17 cellular contexts compared by ENCODE assay signal in the genomic region with DNA sequence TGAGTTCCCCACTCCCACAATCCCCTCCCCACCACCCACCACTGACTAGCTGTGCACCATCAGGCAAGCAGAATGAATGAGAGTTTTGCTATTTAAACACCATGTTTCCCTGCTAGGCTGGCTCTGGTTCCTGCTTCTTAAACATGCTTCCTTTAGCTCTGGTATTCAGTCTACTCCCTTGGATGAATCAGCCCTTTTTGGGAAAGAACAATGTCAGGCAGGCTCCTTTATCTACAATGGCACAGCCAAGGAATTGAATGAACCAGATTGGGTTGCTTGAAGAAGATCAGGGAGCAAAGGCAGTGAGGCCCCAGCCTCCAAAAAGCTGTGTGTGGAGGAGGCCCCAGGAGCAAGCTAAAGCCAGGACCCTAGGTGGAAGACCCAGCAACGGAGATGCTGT.
"Had no signal": no experiment of that assay in that cellular context is flagged by ENCODE, and none has a peak within 500 bp of the region (broad histone marks: within the 10 kb centered on the region; RNA-seq: fewer than 3 reads in every experiment).

No MANE protein-coding gene starts in this region.

- H3K4me3 ChIP-seq: suprapubic skin had no signal

- H3K9me3 ChIP-seq: suprapubic skin had no signal

- H3K4me1 Mint-ChIP-seq: activated CD4-positive, alpha-beta T cell treated with anti-CD3 and anti-CD28 coated beads, Interleukin-2, amount 10 ng/mL, durations not matched to agents 7 days and 5 days; activated naive CD4-positive, alpha-beta T cell treated with anti-CD3 and anti-CD28 coated beads, Interleukin-2, amount 10 ng/mL, durations not matched to agents 7 days and 5 days had no signal

- H3K9me3 Mint-ChIP-seq: natural killer cell treated with Interleukin-12 subunit alpha and Interleukin-12 subunit beta and Interleukin-15 and Interleukin-18, amount 100 ng/mL, for 72 hours had no signal

- H3K4me3 Mint-ChIP-seq: activated CD4-positive, alpha-beta T cell treated with anti-CD3 and anti-CD28 coated beads, Interleukin-2, amount 10 ng/mL, durations not matched to agents 7 days and 5 days; activated naive CD4-positive, alpha-beta T cell treated with anti-CD3 and anti-CD28 coated beads, Interleukin-2, amount 10 ng/mL, durations not matched to agents 7 days and 5 days; natural killer cell treated with Interleukin-12 subunit alpha and Interleukin-12 subunit beta and Interleukin-15 and Interleukin-18, amount 100 ng/mL, for 72 hours; stimulated activated naive CD8-positive, alpha-beta T cell treated with anti-CD3 and anti-CD28 coated beads, Interleukin-15, Interleukin-2, amounts not matched to agents 100 ng/mL and 50 ng/mL, for 24 hours; T-helper 1 cell treated with Interleukin-12 subunit alpha and Interleukin-12 subunit beta and Interleukin-4 antibody, amounts not matched to agents 30 μg/mL and 1 μg/mL, for 36 hours; type B pancreatic cell had no signal

- H3K27ac Mint-ChIP-seq: activated CD4-positive, alpha-beta T cell treated with anti-CD3 and anti-CD28 coated beads, Interleukin-2, amount 10 ng/mL, durations not matched to agents 7 days and 5 days; activated naive CD4-positive, alpha-beta T cell treated with anti-CD3 and anti-CD28 coated beads, Interleukin-2, amount 10 ng/mL, durations not matched to agents 7 days and 5 days; natural killer cell treated with Interleukin-12 subunit alpha and Interleukin-12 subunit beta and Interleukin-15 and Interleukin-18, amount 100 ng/mL, for 72 hours; stimulated activated naive CD8-positive, alpha-beta T cell treated with anti-CD3 and anti-CD28 coated beads, Interleukin-15, Interleukin-2, amounts not matched to agents 100 ng/mL and 50 ng/mL, for 24 hours; T-helper 1 cell treated with Interleukin-12 subunit alpha and Interleukin-12 subunit beta and Interleukin-4 antibody, amounts not matched to agents 30 μg/mL and 1 μg/mL, for 36 hours; type B pancreatic cell had no signal

- ATAC-seq: activated CD4-positive, CD25-positive, alpha-beta regulatory T cell treated with anti-CD3 and anti-CD28 coated beads, Interleukin-2, amount 50 U/mL, for 24 hours; left cardiac atrium; natural killer cell treated with Interleukin-12 subunit alpha and Interleukin-12 subunit beta and Interleukin-15 and Interleukin-18, amount 100 ng/mL, for 72 hours had no signal

- H3K27ac ChIP-seq: suprapubic skin had no signal

- H3K36me3 Mint-ChIP-seq: activated naive CD4-positive, alpha-beta T cell treated with anti-CD3 and anti-CD28 coated beads, Interleukin-2, amount 10 ng/mL, durations not matched to agents 7 days and 5 days; natural killer cell treated with Interleukin-12 subunit alpha and Interleukin-12 subunit beta and Interleukin-15 and Interleukin-18, amount 100 ng/mL, for 72 hours; type B pancreatic cell had no signal

- H3K36me3 ChIP-seq: suprapubic skin had no signal

- H3K27me3 Mint-ChIP-seq: activated CD4-positive, alpha-beta T cell treated with anti-CD3 and anti-CD28 coated beads, Interleukin-2, amount 10 ng/mL, durations not matched to agents 7 days and 5 days; activated naive CD4-positive, alpha-beta T cell treated with anti-CD3 and anti-CD28 coated beads, Interleukin-2, amount 10 ng/mL, durations not matched to agents 7 days and 5 days; stimulated activated naive CD8-positive, alpha-beta T cell treated with anti-CD3 and anti-CD28 coated beads, Interleukin-15, Interleukin-2, amounts not matched to agents 100 ng/mL and 50 ng/mL, for 24 hours had no signal

- DNase-seq: activated CD4-positive, alpha-beta T cell treated with anti-CD3 and anti-CD28 coated beads, Interleukin-2, amount 10 ng/mL, durations not matched to agents 7 days and 5 days; activated CD8-positive, alpha-beta memory T cell treated with anti-CD3 and anti-CD28 coated beads for 24 hours; activated CD8-positive, alpha-beta memory T cell treated with anti-CD3 and anti-CD28 coated beads, Interleukin-2, amount 50 U/mL, for 48 hours; activated effector memory CD4-positive, alpha-beta T cell treated with Interleukin-2 at 50 U/mL for 16 hours; activated naive CD4-positive, alpha-beta T cell treated with anti-CD3 and anti-CD28 coated beads, Interleukin-2, amount 10 ng/mL, durations not matched to agents 7 days and 5 days; activated T-cell treated with anti-CD3 and anti-CD28 coated beads, Interleukin-2, amount 50 U/mL, for 48 hours; effector CD4-positive, alpha-beta T cell; left cardiac atrium; occipital lobe; posterior cingulate gyrus; retina had no signal

- H3K4me1 ChIP-seq: suprapubic skin had no signal

- H3K27me3 ChIP-seq: suprapubic skin had no signal
